Comparison of ENCODE assay signal across 16 cellular contexts in genomic region chr10:23514321-23514720, GRCh38.
DNase-seq lines count a peak whose midpoint lies in the region; ATAC-seq lines count a peak whose summit lies in the region.
"Had no signal": no experiment of that assay in that cellular context is flagged by ENCODE, and none has a peak within 500 bp of the region (broad histone marks: within the 10 kb centered on the region; RNA-seq: fewer than 3 reads in every experiment).

No MANE protein-coding gene starts in this region.

- no peak overlapping the region for H3K27ac ChIP-seq in mesenchymal stem cell (ENCODE audit: low read length, poor library complexity, severe bottlenecking)
- H3K27ac ChIP-seq: cardiac muscle cell, left lung, SJSA1 had no signal

- WGBS in mesenchymal stem cell = 53% methylated on average over 2 of the region's 4 CpGs

- H2BK12ac ChIP-seq in mesenchymal stem cell (ENCODE audit: low read length in 2 of 2) = no peak overlapping the region

- POLR2A ChIA-PET in activated CD8-positive, alpha-beta T cell treated with anti-CD3 and anti-CD28 coated beads, Interleukin-2, amount 10 ng/mL, durations not matched to agents 7 days and 5 days (lab: Charles Lee) = no interaction called here

- no peak overlapping the region for H2BK15ac ChIP-seq in mesenchymal stem cell (ENCODE audit: low read depth, poor library complexity, severe bottlenecking)

- ATAC-seq in activated CD4-positive, CD25-positive, alpha-beta regulatory T cell treated with anti-CD3 and anti-CD28 coated beads, Interleukin-2, amount 50 U/mL, for 24 hours = peak; percentile 84 to 90
- peak; percentile 42 for ATAC-seq in activated CD8-positive, alpha-beta T cell treated with anti-CD3 and anti-CD28 coated beads, Interleukin-2, amount 10 ng/mL, durations not matched to agents 7 days and 5 days
- ATAC-seq: left lung had no signal

- no peaks in the 10 kb centered on the region for H3K4me1 ChIP-seq in mesenchymal stem cell (ENCODE audit: control insufficient read depth, insufficient read depth, low read depth, low read length)
- H3K4me1 ChIP-seq: SJSA1 had no signal

- no peak overlapping the region for H3K23ac ChIP-seq in mesenchymal stem cell (ENCODE audit: low read length in 2 of 2)

- peaks cover 0 to 4% of the 10 kb centered on the region in 2 experiments for H3K27me3 ChIP-seq in mesenchymal stem cell (ENCODE audit: control insufficient read depth in 1 of 2, insufficient read depth in 1 of 2, low read length in 2 of 2)
- H3K27me3 ChIP-seq: cardiac muscle cell, left lung, SJSA1 had no signal

- H4K91ac ChIP-seq in mesenchymal stem cell (ENCODE audit: low read length) = no peak overlapping the region

- no peak overlapping the region for H4K8ac ChIP-seq in mesenchymal stem cell (ENCODE audit: low read length)

- H3K14ac ChIP-seq in mesenchymal stem cell (ENCODE audit: low read length in 2 of 2) = no peak overlapping the region

- no peak overlapping the region for H3K4ac ChIP-seq in mesenchymal stem cell (ENCODE audit: low read depth in 1 of 2, low read length in 2 of 2)

- no peak for DNase-seq in activated CD4-positive, CD25-positive, alpha-beta regulatory T cell (lab: John Stamatoyannopoulos, UW)
- DNase-seq in HT-29 (ENCODE audit: low spot score) (peak; percentile 14), mesenchymal stem cell (peak; percentile 14), NCI-H1105 (lab: John Stamatoyannopoulos, UW) (no peak), HuH-7 (ENCODE audit: low spot score) (no peak), T1000 (lab: John Stamatoyannopoulos, UW) (no peak)
- DNase-seq in activated CD8-positive, alpha-beta T cell treated with anti-CD3 and anti-CD28 coated beads, Interleukin-2, amount 10 ng/mL, durations not matched to agents 7 days and 5 days = no peak
- DNase-seq: activated CD4-positive, alpha-beta T cell treated with anti-CD3 and anti-CD28 coated beads for 48 hours; left lung; NCI-H1048; NCI-H2107; NCI-H524 treated with DMSO at 0.1 percent for 48 hours; T-helper 9 cell had no signal

- H3K27ac Mint-ChIP-seq in activated CD8-positive, alpha-beta T cell treated with anti-CD3 and anti-CD28 coated beads, Interleukin-2, amount 10 ng/mL, durations not matched to agents 7 days and 5 days = no peak overlapping the region

- no peaks in the 10 kb centered on the region for H3K9me3 ChIP-seq in mesenchymal stem cell (ENCODE audit: control insufficient read depth, low read length)
- H3K9me3 ChIP-seq: left lung had no signal

- H3K4me3 Mint-ChIP-seq in activated CD8-positive, alpha-beta T cell treated with anti-CD3 and anti-CD28 coated beads, Interleukin-2, amount 10 ng/mL, durations not matched to agents 7 days and 5 days = no peak overlapping the region

- no peak overlapping the region for H3K9ac ChIP-seq in mesenchymal stem cell (ENCODE audit: low read length)

- peaks cover 15% of the 10 kb centered on the region for H3K4me1 Mint-ChIP-seq in activated CD8-positive, alpha-beta T cell treated with anti-CD3 and anti-CD28 coated beads, Interleukin-2, amount 10 ng/mL, durations not matched to agents 7 days and 5 days (ENCODE audit: low read depth)

- CTCF ChIA-PET in activated CD8-positive, alpha-beta T cell treated with anti-CD3 and anti-CD28 coated beads, Interleukin-2, amount 10 ng/mL, durations not matched to agents 7 days and 5 days (lab: Charles Lee) = interaction anchor here (4.5 kb wide), 1 partner anchor 199 kb away, joined by 26 read pairs; no protein-coding TSS in a partner anchor

- no peak overlapping the region for H3K4me3 ChIP-seq in mesenchymal stem cell (ENCODE audit: insufficient read depth in 1 of 2, low read depth in 1 of 2, low read length in 2 of 2)
- H3K4me3 ChIP-seq: cardiac muscle cell, left lung, SJSA1 had no signal

- no peak overlapping the region for H2BK5ac ChIP-seq in mesenchymal stem cell (ENCODE audit: low read depth, low read length, poor library complexity, severe bottlenecking)

- H3K36me3 ChIP-seq in mesenchymal stem cell (ENCODE audit: control insufficient read depth in 1 of 2, insufficient read depth in 2 of 2, low read depth in 1 of 2, low read length in 2 of 2) = no peaks in the 10 kb centered on the region
- H3K36me3 ChIP-seq: cardiac muscle cell, left lung, SJSA1 had no signal

- H3K9me3 Mint-ChIP-seq in activated CD8-positive, alpha-beta T cell treated with anti-CD3 and anti-CD28 coated beads, Interleukin-2, amount 10 ng/mL, durations not matched to agents 7 days and 5 days (ENCODE audit: insufficient read depth) = no peaks in the 10 kb centered on the region

- H2BK120ac ChIP-seq in mesenchymal stem cell (ENCODE audit: low read depth, low read length) = no peak overlapping the region

- no peaks in the 10 kb centered on the region for H3K79me1 ChIP-seq in mesenchymal stem cell (replicated peaks; ENCODE audit: low read length, poor library complexity, severe bottlenecking)

- H3K18ac ChIP-seq in mesenchymal stem cell (ENCODE audit: low read depth in 1 of 2, low read length in 2 of 2) = no peak overlapping the region

- no peaks in the 10 kb centered on the region for H3K36me3 Mint-ChIP-seq in activated CD8-positive, alpha-beta T cell treated with anti-CD3 and anti-CD28 coated beads, Interleukin-2, amount 10 ng/mL, durations not matched to agents 7 days and 5 days (ENCODE audit: low read depth)

- H3K4me2 ChIP-seq in mesenchymal stem cell (ENCODE audit: low read length, poor library complexity, severe bottlenecking) = no peak overlapping the region

- H3K27me3 Mint-ChIP-seq in activated CD8-positive, alpha-beta T cell treated with anti-CD3 and anti-CD28 coated beads, Interleukin-2, amount 10 ng/mL, durations not matched to agents 7 days and 5 days (ENCODE audit: low read depth) = peaks cover 2% of the 10 kb centered on the region

- H2AFZ ChIP-seq in mesenchymal stem cell (ENCODE audit: low read depth, low read length) = no peak overlapping the region

- H2AK5ac ChIP-seq in mesenchymal stem cell (ENCODE audit: low read length, severe bottlenecking) = no peak overlapping the region

Comparison
In these comparisons a context has a peak if more than half of its experiments do, and no peak if none do; other contexts are left out.
1. DNase-seq: peak in HT-29 (single experiment) and mesenchymal stem cell (single experiment); none in activated CD4-positive, CD25-positive, alpha-beta regulatory T cell (0 of 4), activated CD8-positive, alpha-beta T cell treated with anti-CD3 and anti-CD28 coated beads, Interleukin-2, amount 10 ng/mL, durations not matched to agents 7 days and 5 days (single experiment), NCI-H1105 (single experiment), HuH-7 (single experiment) and T1000 (single experiment).